ENCODE assay signal across 17 cellular contexts in genomic region chr5:100854594-100854993, GRCh38. TPM values are rescaled to one million over a fixed set of nuclear protein-coding genes. Genes with fewer than 3 reads are reported as not detected.
DNase-seq lines count a peak whose midpoint lies in the region; ATAC-seq and TF ChIP-seq lines count a peak whose summit lies in the region.
"Had no signal": no experiment of that assay in that cellular context is flagged by ENCODE, and none has a peak within 500 bp of the region (broad histone marks: within the 10 kb centered on the region; RNA-seq: fewer than 3 reads in every experiment).

No MANE protein-coding gene starts in this region.

- no peaks in the 10 kb centered on the region for H3K9me2 ChIP-seq in SK-N-SH

- TF ChIP-seq EP300 in SK-N-SH (IDR thresholded peaks at IDR 0.05; ENCODE audit: borderline replicate concordance in 1 of 2, low read depth in 1 of 2, low read length in 1 of 2) = no peak

- H3K9ac ChIP-seq in SK-N-SH = no peak overlapping the region

- H3K27ac ChIP-seq in SK-N-SH (ENCODE audit: low read depth in 2 of 2, low read length in 1 of 2) = no peak overlapping the region
- H3K27ac ChIP-seq: body of pancreas had no signal

- no peaks in the 10 kb centered on the region for H3K36me3 ChIP-seq in SK-N-SH (replicated peaks in 1 of 2; ENCODE audit: control insufficient read depth in 1 of 2, insufficient read depth in 2 of 2, low read length in 1 of 2)
- H3K36me3 ChIP-seq: HAP-1 had no signal

- H3K4me2 ChIP-seq in SK-N-SH = no peak overlapping the region

- TF ChIP-seq RAD21 in SK-N-SH (IDR thresholded peaks at IDR 0.05; ENCODE audit: low read length) = no peak

- no peaks in the 10 kb centered on the region for H3K79me2 ChIP-seq in SK-N-SH (ENCODE audit: insufficient read depth)

- ATAC-seq in natural killer cell treated with Interleukin-12 subunit alpha and Interleukin-12 subunit beta and Interleukin-15 and Interleukin-18, amount 100 ng/mL, for 72 hours = no peak
- ATAC-seq: body of pancreas had no signal

- no peak overlapping the region; the same call in 1 of the 2 replicates for H2AFZ ChIP-seq in SK-N-SH (ENCODE audit: low read depth)

- no peaks in the 10 kb centered on the region for H3K27me3 Mint-ChIP-seq in activated naive CD4-positive, alpha-beta T cell treated with anti-CD3 and anti-CD28 coated beads, Interleukin-2, amount 10 ng/mL, durations not matched to agents 7 days and 5 days
- H3K27me3 Mint-ChIP-seq in IgD-negative memory B cell = no peaks in the 10 kb centered on the region
- no peaks in the 10 kb centered on the region for H3K27me3 Mint-ChIP-seq in activated naive CD8-positive, alpha-beta T cell
- H3K27me3 Mint-ChIP-seq in natural killer cell treated with Interleukin-12 subunit alpha and Interleukin-12 subunit beta and Interleukin-15 and Interleukin-18, amount 100 ng/mL, for 72 hours = no peaks in the 10 kb centered on the region

- no peaks in the 10 kb centered on the region for H3K27me3 ChIP-seq in SK-N-SH (ENCODE audit: insufficient read depth)
- H3K27me3 ChIP-seq: body of pancreas had no signal

- no peak for TF ChIP-seq CTCF in SK-N-SH (IDR thresholded peaks at IDR 0.05)

- no peaks in the 10 kb centered on the region for H3K9me3 Mint-ChIP-seq in activated naive CD4-positive, alpha-beta T cell treated with anti-CD3 and anti-CD28 coated beads, Interleukin-2, amount 10 ng/mL, durations not matched to agents 7 days and 5 days
- no peaks in the 10 kb centered on the region for H3K9me3 Mint-ChIP-seq in IgD-negative memory B cell
- H3K9me3 Mint-ChIP-seq in activated naive CD8-positive, alpha-beta T cell (ENCODE audit: low read depth) = no peaks in the 10 kb centered on the region
- no peaks in the 10 kb centered on the region for H3K9me3 Mint-ChIP-seq in natural killer cell treated with Interleukin-12 subunit alpha and Interleukin-12 subunit beta and Interleukin-15 and Interleukin-18, amount 100 ng/mL, for 72 hours

- H3K4me3 ChIP-seq in SK-N-SH (ENCODE audit: low read depth in 2 of 2, low read length in 1 of 2) = no peak overlapping the region
- H3K4me3 ChIP-seq: body of pancreas, HAP-1 had no signal

- no peak overlapping the region for H3K4me3 Mint-ChIP-seq in activated naive CD4-positive, alpha-beta T cell treated with anti-CD3 and anti-CD28 coated beads, Interleukin-2, amount 10 ng/mL, durations not matched to agents 7 days and 5 days
- H3K4me3 Mint-ChIP-seq in IgD-negative memory B cell = peak overlapping the region; percentile 20 to 88 (median 62)
- H3K4me3 Mint-ChIP-seq in activated naive CD8-positive, alpha-beta T cell = no peak overlapping the region
- peak overlapping the region; percentile 81 for H3K4me3 Mint-ChIP-seq in natural killer cell treated with Interleukin-12 subunit alpha and Interleukin-12 subunit beta and Interleukin-15 and Interleukin-18, amount 100 ng/mL, for 72 hours

- H4K20me1 ChIP-seq in SK-N-SH (ENCODE audit: insufficient read depth) = no peaks in the 10 kb centered on the region

- CTCF ChIA-PET in activated naive CD4-positive, alpha-beta T cell treated with anti-CD3 and anti-CD28 coated beads, Interleukin-2, amount 10 ng/mL, durations not matched to agents 7 days and 5 days (lab: Charles Lee) = interaction anchor here (1.0 to 1.5 kb wide), 2 partner anchors 13 to 47 kb away, joined by 3 to 4 read pairs; no protein-coding TSS in a partner anchor
- CTCF ChIA-PET in SK-N-SH (lab: Yijun Ruan, JAX) = no interaction called here

- H3K4me1 ChIP-seq in SK-N-SH (ENCODE audit: control insufficient read depth in 1 of 2, insufficient read depth in 2 of 2, low read depth in 1 of 2, low read length in 1 of 2) = no peaks in the 10 kb centered on the region
- H3K4me1 ChIP-seq: body of pancreas had no signal

- POLR2A ChIA-PET in SK-N-SH (lab: Yijun Ruan, JAX) = no interaction called here

- H3K36me3 Mint-ChIP-seq in activated naive CD4-positive, alpha-beta T cell treated with anti-CD3 and anti-CD28 coated beads, Interleukin-2, amount 10 ng/mL, durations not matched to agents 7 days and 5 days = peaks cover 35% of the 10 kb centered on the region
- H3K36me3 Mint-ChIP-seq in IgD-negative memory B cell = peaks cover 7% of the 10 kb centered on the region
- H3K36me3 Mint-ChIP-seq in activated naive CD8-positive, alpha-beta T cell = peaks cover 16% of the 10 kb centered on the region
- peaks cover 24% of the 10 kb centered on the region for H3K36me3 Mint-ChIP-seq in natural killer cell treated with Interleukin-12 subunit alpha and Interleukin-12 subunit beta and Interleukin-15 and Interleukin-18, amount 100 ng/mL, for 72 hours

- no peaks in the 10 kb centered on the region for H3K9me3 ChIP-seq in SK-N-SH
- H3K9me3 ChIP-seq: body of pancreas, HAP-1 had no signal

- DNase-seq in activated naive CD4-positive, alpha-beta T cell treated with anti-CD3 and anti-CD28 coated beads, Interleukin-2, amount 10 ng/mL, durations not matched to agents 7 days and 5 days = no peak
- DNase-seq in activated naive CD4-positive, alpha-beta T cell treated with anti-CD3 and anti-CD28 coated beads, Interleukin-2, amount 50 U/mL, for 16 hours = no peak
- no peak for DNase-seq in natural killer cell treated with Interleukin-12 subunit alpha and Interleukin-12 subunit beta and Interleukin-15 and Interleukin-18, amount 100 ng/mL, for 72 hours (ENCODE audit: low spot score)
- DNase-seq in NCI-H2196 treated with DMSO at 0.1 percent for 48 hours (lab: John Stamatoyannopoulos, UW; ENCODE audit: unreplicated experiment) = no peak
- no peak for DNase-seq in stimulated activated CD4-positive, alpha-beta T cell treated with anti-CD3 and anti-CD28 coated beads, Interleukin-1b, Interleukin-23, amount 100 ng/mL, for 48 hours
- no peak for DNase-seq in SK-N-SH
- DNase-seq: activated CD4-positive, alpha-beta T cell treated with anti-CD3 and anti-CD28 coated beads for 48 hours; activated effector memory CD4-positive, alpha-beta T cell treated with anti-CD3 and anti-CD28 coated beads, Interleukin-2, amount 50 U/mL, for 16 hours; body of pancreas; GDM1; hypothalamus; MV-4-11; NCI-H69; stimulated activated CD4-positive, alpha-beta T cell treated with anti-CD3 and anti-CD28 coated beads, Interleukin-15, amount 100 ng/mL, for 24 hours had no signal

- peak overlapping the region; percentile 95 for H3K27ac Mint-ChIP-seq in activated naive CD4-positive, alpha-beta T cell treated with anti-CD3 and anti-CD28 coated beads, Interleukin-2, amount 10 ng/mL, durations not matched to agents 7 days and 5 days
- H3K27ac Mint-ChIP-seq in IgD-negative memory B cell = peak overlapping the region; percentile 58 to 96 (median 58)
- H3K27ac Mint-ChIP-seq in activated naive CD8-positive, alpha-beta T cell = peak overlapping the region; percentile 54
- peak overlapping the region; percentile 85 to 90 for H3K27ac Mint-ChIP-seq in natural killer cell treated with Interleukin-12 subunit alpha and Interleukin-12 subunit beta and Interleukin-15 and Interleukin-18, amount 100 ng/mL, for 72 hours

- H3F3A ChIP-seq in SK-N-SH (replicated peaks; ENCODE audit: insufficient read depth) = no peaks in the 10 kb centered on the region

- peaks cover 51% of the 10 kb centered on the region for H3K4me1 Mint-ChIP-seq in activated naive CD4-positive, alpha-beta T cell treated with anti-CD3 and anti-CD28 coated beads, Interleukin-2, amount 10 ng/mL, durations not matched to agents 7 days and 5 days
- H3K4me1 Mint-ChIP-seq in IgD-negative memory B cell = peaks cover 39 to 52% (median 42%) of the 10 kb centered on the region in 3 donors
- H3K4me1 Mint-ChIP-seq in activated naive CD8-positive, alpha-beta T cell (ENCODE audit: low read depth) = peaks cover 53% of the 10 kb centered on the region
- peaks cover 38 to 46% of the 10 kb centered on the region in 2 donors for H3K4me1 Mint-ChIP-seq in natural killer cell treated with Interleukin-12 subunit alpha and Interleukin-12 subunit beta and Interleukin-15 and Interleukin-18, amount 100 ng/mL, for 72 hours (ENCODE audit: low read depth in 2 of 2)

TF ChIP-seq in SK-N-SH, 30 proteins besides CTCF, POLR2A, EP300 and RAD21 (continues in another document):
- TF ChIP-seq YY1 (IDR thresholded peaks at IDR 0.05; ENCODE audit: low read depth) (no peak), MAX (IDR thresholded peaks at IDR 0.05; ENCODE audit: low read depth) (no peak), CHD2 (IDR thresholded peaks at IDR 0.05; ENCODE audit: low read length, partially characterized antibody) (no peak), TEAD4 (IDR thresholded peaks at IDR 0.05; ENCODE audit: borderline replicate concordance, insufficient read depth) (no peak), FOXM1 (IDR thresholded peaks at IDR 0.05; ENCODE audit: low read depth) (no peak), ZBTB33 (IDR thresholded peaks at IDR 0.05; ENCODE audit: borderline replicate concordance, low read depth) (no peak), RFX5 (IDR thresholded peaks at IDR 0.05; ENCODE audit: low read length) (no peak), NRF1 (IDR thresholded peaks at IDR 0.05; ENCODE audit: low read depth, low read length) (no peak)

RNA-seq across cellular contexts. Expression of gene ST8SIA4, which starts 48.5 kb away (rescaled TPM):
- polyA plus RNA-seq in IgD-negative memory B cell = 24.2 TPM
- total RNA-seq in natural killer cell treated with Interleukin-12 subunit alpha and Interleukin-12 subunit beta and Interleukin-15 and Interleukin-18, amount 100 ng/mL, for 72 hours = 100 to 1,000 TPM; 127 to 148 TPM
- polyA plus RNA-seq in SK-N-SH (2012; rRNA removed) = 0.02 TPM in 2 replicates
- 0.01 and 0.03 TPM in 2 replicates for polyA plus RNA-seq in SK-N-SH (2012; cell fraction: cytosol; rRNA removed)
- 0.01 TPM in 1 of 2 replicates, not detected in the other for polyA plus RNA-seq in SK-N-SH (2012; cell fraction: nucleus; rRNA removed)

Comparison
In these comparisons a context has a peak if more than half of its experiments do, and no peak if none do; other contexts are left out.
1. H3K4me3 Mint-ChIP-seq: peak in IgD-negative memory B cell (4 of 4) and natural killer cell treated with Interleukin-12 subunit alpha and Interleukin-12 subunit beta and Interleukin-15 and Interleukin-18, amount 100 ng/mL, for 72 hours (single experiment); none in activated naive CD4-positive, alpha-beta T cell treated with anti-CD3 and anti-CD28 coated beads, Interleukin-2, amount 10 ng/mL, durations not matched to agents 7 days and 5 days (single experiment) and activated naive CD8-positive, alpha-beta T cell (single experiment).
2. RNA of gene ST8SIA4, which starts 48.5 kb away (polyA plus RNA-seq): 24.2 TPM in IgD-negative memory B cell (single experiment); 0.01 to 0.03 TPM in SK-N-SH; every median in the first group is over 10 times any median in the second.
3. Peak in every context shown above with its lines, with median percentiles within 50 percentile points of each other: H3K27ac Mint-ChIP-seq.